18 cellular contexts compared by ENCODE assay signal in genomic region chr2:115163572-115163971, GRCh38.
DNase-seq lines count a peak whose midpoint lies in the region; ATAC-seq and TF ChIP-seq lines count a peak whose summit lies in the region.
"Had no signal": no experiment of that assay in that cellular context is flagged by ENCODE, and none has a peak within 500 bp of the region (broad histone marks: within the 10 kb centered on the region; RNA-seq: fewer than 3 reads in every experiment).

No MANE protein-coding gene starts in this region.

- H3K27ac ChIP-seq in dorsolateral prefrontal cortex (peak overlapping the region in 17 of 59 donors; percentile 3 to 81 (median 60)), neural progenitor cell (no peak overlapping the region)

- H3K4me1 Mint-ChIP-seq in neural progenitor cell = peaks cover 19% of the 10 kb centered on the region

- no peak overlapping the region for H3K4me2 ChIP-seq in neural progenitor cell

- no peaks in the 10 kb centered on the region for H3K79me2 ChIP-seq in neural progenitor cell (ENCODE audit: low read depth)

- H2AFZ ChIP-seq in neural progenitor cell (replicated peaks) = no peak overlapping the region

- H3K4me1 ChIP-seq in neural progenitor cell = peaks cover 6% of the 10 kb centered on the region

- H3K27ac Mint-ChIP-seq in neural progenitor cell = no peak overlapping the region
- H3K27ac Mint-ChIP-seq: naive B cell had no signal

- peak overlapping the region in 57 of 59 donors; percentile 34 to 78 (median 60) for H3K4me3 ChIP-seq in dorsolateral prefrontal cortex
- no peak overlapping the region for H3K4me3 ChIP-seq in neural progenitor cell

- peaks cover 15% of the 10 kb centered on the region for H3F3A ChIP-seq in neural progenitor cell (ENCODE audit: low read depth)

- no peak overlapping the region for H3K9ac ChIP-seq in neural progenitor cell

- H3K36me3 ChIP-seq in neural progenitor cell = no peaks in the 10 kb centered on the region

- peaks cover 21% of the 10 kb centered on the region for H4K20me1 ChIP-seq in neural progenitor cell (ENCODE audit: low read depth)

- peak; percentile 6 for DNase-seq in NCI-H1436 (lab: John Stamatoyannopoulos, UW)
- no peak for DNase-seq in NCI-H1436 treated with DMSO at 0.1 percent for 48 hours (lab: John Stamatoyannopoulos, UW)
- DNase-seq in NCI-H1105 treated with DMSO at 0.1 percent for 48 hours (lab: John Stamatoyannopoulos, UW) = peak; percentile 59
- peak in 1 of 10 donors; percentile 39 for DNase-seq in dorsolateral prefrontal cortex
- no peak for DNase-seq in neural progenitor cell (ENCODE audit: low spot score)
- no peak for DNase-seq in NCI-H1048 (lab: John Stamatoyannopoulos, UW)
- no peak for DNase-seq in Right ventricle myocardium superior
- DNase-seq: activated CD4-positive, alpha-beta T cell treated with anti-CD3 and anti-CD28 coated beads for 4 hours; activated gamma-delta T cell treated with Interleukin-2 at 50 U/mL for 16 hours; C1 segment of cervical spinal cord; cerebellar nuclear complex; GOT3; left ventricle myocardium superior; naive B cell; NCI-H2171 treated with DMSO at 0.1 percent for 48 hours; PC-3; stimulated activated naive CD8-positive, alpha-beta T cell treated with anti-CD3 and anti-CD28 coated beads, Interleukin-15, Interleukin-2, amounts not matched to agents 100 U/mL and 50 U/mL, for 24 hours had no signal

- intact Hi-C loops in dorsolateral prefrontal cortex (cut with DNase I) = no loop called here
- intact Hi-C loops in Right ventricle myocardium superior (cut with DNase I) = no loop called here

- peaks cover 0 to 40% (median 15%) of the 10 kb centered on the region in 45 donors for H3K27me3 ChIP-seq in dorsolateral prefrontal cortex
- H3K27me3 ChIP-seq in neural progenitor cell = peaks cover 56% of the 10 kb centered on the region

- no peaks in the 10 kb centered on the region for H3K36me3 Mint-ChIP-seq in neural progenitor cell

- no peaks in the 10 kb centered on the region for H3K9me3 Mint-ChIP-seq in neural progenitor cell

- peaks cover 25% of the 10 kb centered on the region for H3K27me3 Mint-ChIP-seq in neural progenitor cell (ENCODE audit: insufficient read depth, low read depth)

- H3K4me3 Mint-ChIP-seq in neural progenitor cell = peak overlapping the region; percentile 93

- ATAC-seq in Right ventricle myocardium superior (ENCODE audit: poor library complexity) = no peak
- no peak for ATAC-seq in GM19324 (IDR thresholded peaks at IDR 0.05; ENCODE audit: low FRiP score, unreplicated experiment)
- ATAC-seq: left ventricle myocardium superior; PC-3; stimulated activated naive CD8-positive, alpha-beta T cell treated with anti-CD3 and anti-CD28 coated beads, Interleukin-15, Interleukin-2, amounts not matched to agents 100 U/mL and 50 U/mL, for 24 hours had no signal

- H3K9me3 ChIP-seq in neural progenitor cell (ENCODE audit: low read depth) = no peaks in the 10 kb centered on the region

- no peak for TF ChIP-seq CTCF in dorsolateral prefrontal cortex (IDR thresholded peaks at IDR 0.05 in 54 of 56, conservative IDR thresholded peaks at IDR 0.05 in 2 of 56; ENCODE audit: low read depth in 1 of 56, partially characterized antibody in 56 of 56)
- TF ChIP-seq CTCF in neural progenitor cell (IDR thresholded peaks at IDR 0.05) = no peak

Comparison
In these comparisons a context has a peak if more than half of its experiments do, and no peak if none do; other contexts are left out.
1. DNase-seq: peak in NCI-H1436 (single experiment) and NCI-H1105 treated with DMSO at 0.1 percent for 48 hours (single experiment); none in NCI-H1436 treated with DMSO at 0.1 percent for 48 hours (single experiment), neural progenitor cell (single experiment), NCI-H1048 (single experiment) and Right ventricle myocardium superior (single experiment).